ENCODE assay signal across 1 cellular context in the genomic region with DNA sequence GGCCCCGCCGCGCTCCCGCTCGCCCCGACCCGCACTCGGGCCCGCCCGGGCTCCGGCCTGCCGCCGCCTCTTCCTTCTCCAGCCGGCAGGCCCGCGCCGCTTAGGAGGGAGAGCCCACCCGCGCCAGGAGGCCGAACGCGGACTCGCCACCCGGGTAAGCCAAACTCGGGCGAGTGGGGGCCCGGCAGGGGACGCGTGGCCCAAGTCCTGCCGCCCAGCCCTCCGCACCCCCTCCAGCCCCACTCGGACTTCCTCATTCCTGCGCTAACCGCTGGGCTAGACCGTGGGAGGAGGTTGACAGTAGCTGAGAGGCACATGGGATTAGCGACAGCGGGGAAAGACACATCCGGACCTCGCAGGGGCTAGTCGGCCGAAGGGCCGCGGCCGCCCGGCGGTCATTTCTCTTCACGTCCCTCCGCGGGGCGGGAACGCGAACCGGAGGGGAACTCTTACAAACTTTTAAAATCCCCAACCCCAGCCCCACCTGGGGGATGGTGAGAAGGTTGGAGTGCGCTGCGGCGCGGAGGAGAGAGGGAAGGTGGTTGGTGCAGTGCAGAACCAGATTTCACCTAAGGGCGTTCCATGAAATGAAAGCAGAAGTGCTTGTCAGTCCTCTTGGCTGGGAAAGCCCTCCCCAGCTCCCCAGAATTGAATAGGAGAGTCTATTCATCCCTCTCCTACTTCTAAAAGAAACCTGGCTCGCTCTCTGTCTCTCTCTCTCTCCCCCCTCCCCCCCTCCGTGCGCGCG.
TF ChIP-seq lines count a peak whose summit lies in the region.

No MANE protein-coding gene starts in this region.

TF ChIP-seq in HCT116, 20 proteins besides CTCF, POLR2A, EP300 and RAD21 (continued from another document):
- TF ChIP-seq, protein P1, sequence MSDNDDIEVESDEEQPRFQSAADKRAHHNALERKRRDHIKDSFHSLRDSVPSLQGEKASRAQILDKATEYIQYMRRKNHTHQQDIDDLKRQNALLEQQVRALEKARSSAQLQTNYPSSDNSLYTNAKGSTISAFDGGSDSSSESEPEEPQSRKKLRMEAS (IDR thresholded peaks at IDR 0.05), result peak; percentile 90
- TF ChIP-seq POLR2AphosphoS5 (IDR thresholded peaks at IDR 0.05; ENCODE audit: low read depth, low read length), result peak; percentile 31
- no peak for TF ChIP-seq SRF (IDR thresholded peaks at IDR 0.05; ENCODE audit: low read depth)
- TF ChIP-seq, protein P2, sequence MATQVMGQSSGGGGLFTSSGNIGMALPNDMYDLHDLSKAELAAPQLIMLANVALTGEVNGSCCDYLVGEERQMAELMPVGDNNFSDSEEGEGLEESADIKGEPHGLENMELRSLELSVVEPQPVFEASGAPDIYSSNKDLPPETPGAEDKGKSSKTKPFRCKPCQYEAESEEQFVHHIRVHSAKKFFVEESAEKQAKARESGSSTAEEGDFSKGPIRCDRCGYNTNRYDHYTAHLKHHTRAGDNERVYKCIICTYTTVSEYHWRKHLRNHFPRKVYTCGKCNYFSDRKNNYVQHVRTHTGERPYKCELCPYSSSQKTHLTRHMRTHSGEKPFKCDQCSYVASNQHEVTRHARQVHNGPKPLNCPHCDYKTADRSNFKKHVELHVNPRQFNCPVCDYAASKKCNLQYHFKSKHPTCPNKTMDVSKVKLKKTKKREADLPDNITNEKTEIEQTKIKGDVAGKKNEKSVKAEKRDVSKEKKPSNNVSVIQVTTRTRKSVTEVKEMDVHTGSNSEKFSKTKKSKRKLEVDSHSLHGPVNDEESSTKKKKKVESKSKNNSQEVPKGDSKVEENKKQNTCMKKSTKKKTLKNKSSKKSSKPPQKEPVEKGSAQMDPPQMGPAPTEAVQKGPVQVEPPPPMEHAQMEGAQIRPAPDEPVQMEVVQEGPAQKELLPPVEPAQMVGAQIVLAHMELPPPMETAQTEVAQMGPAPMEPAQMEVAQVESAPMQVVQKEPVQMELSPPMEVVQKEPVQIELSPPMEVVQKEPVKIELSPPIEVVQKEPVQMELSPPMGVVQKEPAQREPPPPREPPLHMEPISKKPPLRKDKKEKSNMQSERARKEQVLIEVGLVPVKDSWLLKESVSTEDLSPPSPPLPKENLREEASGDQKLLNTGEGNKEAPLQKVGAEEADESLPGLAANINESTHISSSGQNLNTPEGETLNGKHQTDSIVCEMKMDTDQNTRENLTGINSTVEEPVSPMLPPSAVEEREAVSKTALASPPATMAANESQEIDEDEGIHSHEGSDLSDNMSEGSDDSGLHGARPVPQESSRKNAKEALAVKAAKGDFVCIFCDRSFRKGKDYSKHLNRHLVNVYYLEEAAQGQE (IDR thresholded peaks at IDR 0.05; ENCODE audit: low read depth), result no peak
- TF ChIP-seq, protein P3, sequence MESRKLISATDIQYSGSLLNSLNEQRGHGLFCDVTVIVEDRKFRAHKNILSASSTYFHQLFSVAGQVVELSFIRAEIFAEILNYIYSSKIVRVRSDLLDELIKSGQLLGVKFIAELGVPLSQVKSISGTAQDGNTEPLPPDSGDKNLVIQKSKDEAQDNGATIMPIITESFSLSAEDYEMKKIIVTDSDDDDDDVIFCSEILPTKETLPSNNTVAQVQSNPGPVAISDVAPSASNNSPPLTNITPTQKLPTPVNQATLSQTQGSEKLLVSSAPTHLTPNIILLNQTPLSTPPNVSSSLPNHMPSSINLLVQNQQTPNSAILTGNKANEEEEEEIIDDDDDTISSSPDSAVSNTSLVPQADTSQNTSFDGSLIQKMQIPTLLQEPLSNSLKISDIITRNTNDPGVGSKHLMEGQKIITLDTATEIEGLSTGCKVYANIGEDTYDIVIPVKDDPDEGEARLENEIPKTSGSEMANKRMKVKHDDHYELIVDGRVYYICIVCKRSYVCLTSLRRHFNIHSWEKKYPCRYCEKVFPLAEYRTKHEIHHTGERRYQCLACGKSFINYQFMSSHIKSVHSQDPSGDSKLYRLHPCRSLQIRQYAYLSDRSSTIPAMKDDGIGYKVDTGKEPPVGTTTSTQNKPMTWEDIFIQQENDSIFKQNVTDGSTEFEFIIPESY (IDR thresholded peaks at IDR 0.05; ENCODE audit: extremely low read depth, insufficient replicate concordance, low read length), result no peak
- no peak for TF ChIP-seq ZNF274 (IDR thresholded peaks at IDR 0.05; ENCODE audit: low read depth, low read length)
- TF ChIP-seq EZH2 (IDR thresholded peaks at IDR 0.05), result no peak
TF ChIP-seq in HCT116: peak in this region for 7.
